Comparison of ENCODE assay signal across 17 cellular contexts in genomic region chr2:228181098-228182019, GRCh38. TPM values are rescaled to one million over a fixed set of nuclear protein-coding genes. Genes with fewer than 3 reads are reported as not detected.
DNase-seq lines count a peak whose midpoint lies in the region; ATAC-seq and TF ChIP-seq lines count a peak whose summit lies in the region.
"Had no signal": no experiment of that assay in that cellular context is flagged by ENCODE, and none has a peak within 500 bp of the region (broad histone marks: within the 10 kb centered on the region; RNA-seq: fewer than 3 reads in every experiment).

Gene SPHKAP (minus strand): TSS chr2:228181687. CDS start chr2:228181598, 89 bp downstream.

- H3K36me3 ChIP-seq in mucosa of descending colon (ENCODE audit: low read depth) = no peaks in the 10 kb centered on the region
- no peaks in the 10 kb centered on the region for H3K36me3 ChIP-seq in CD8-positive, alpha-beta T cell (ENCODE audit: insufficient read depth, low read length)

- H3K9me3 Mint-ChIP-seq in CD8-positive, alpha-beta T cell = peaks cover 7% of the 10 kb centered on the region

- no peak for TF ChIP-seq CTCF in mucosa of descending colon (IDR thresholded peaks at IDR 0.05)
- TF ChIP-seq CTCF in CD8-positive, alpha-beta T cell (IDR thresholded peaks at IDR 0.05) = no peak

- no peaks in the 10 kb centered on the region for H3K27me3 ChIP-seq in CD8-positive, alpha-beta T cell (ENCODE audit: insufficient read depth, low read length)

- peak; percentile 8 for ATAC-seq in esophagus mucosa
- ATAC-seq in mucosa of descending colon = peak; percentile 24
- no peak for ATAC-seq in HG02885 (IDR thresholded peaks at IDR 0.05; ENCODE audit: poor library complexity, unreplicated experiment)
- ATAC-seq in CD8-positive, alpha-beta T cell = no peak
- ATAC-seq: GM12878, left colon, psoas muscle had no signal

- no peaks in the 10 kb centered on the region for H3K4me1 Mint-ChIP-seq in CD8-positive, alpha-beta T cell (ENCODE audit: low read depth)

- POLR2A ChIA-PET in CD8-positive, alpha-beta T cell (lab: Charles Lee) = no interaction called here

- intact Hi-C loops in mucosa of descending colon (cut with DNase I, micrococcal nuclease) = no loop called here
- intact Hi-C loops in CD8-positive, alpha-beta T cell (cut with DNase I, micrococcal nuclease) = no loop called here

- no peaks in the 10 kb centered on the region for H3K36me3 Mint-ChIP-seq in CD8-positive, alpha-beta T cell
- H3K36me3 Mint-ChIP-seq: activated naive CD8-positive, alpha-beta T cell had no signal

- no peak within 1 kb of the TSS for H3K4me3 ChIP-seq in mucosa of descending colon
- H3K4me3 ChIP-seq in CD8-positive, alpha-beta T cell (ENCODE audit: low read depth, low read length) = no peak within 1 kb of the TSS
- H3K4me3 ChIP-seq: GM12878, psoas muscle had no signal

- H3K9me3 ChIP-seq in mucosa of descending colon = no peaks in the 10 kb centered on the region
- H3K9me3 ChIP-seq in CD8-positive, alpha-beta T cell (ENCODE audit: low read length) = no peaks in the 10 kb centered on the region

- H3K4me1 ChIP-seq in mucosa of descending colon (ENCODE audit: low read depth) = no peaks in the 10 kb centered on the region
- no peaks in the 10 kb centered on the region for H3K4me1 ChIP-seq in CD8-positive, alpha-beta T cell (ENCODE audit: insufficient read depth, low read length)
- H3K4me1 ChIP-seq: psoas muscle had no signal

- DNase-seq in Ammon's horn (ENCODE audit: low spot score) (peak; percentile 23), NCI-H1092 treated with DMSO at 0.1 percent for 48 hours (lab: John Stamatoyannopoulos, UW) (peak; percentile 6), mucosa of descending colon (no peak), GDM1 (lab: John Stamatoyannopoulos, UW) (no peak)
- no peak for DNase-seq in CD8-positive, alpha-beta T cell
- no peak for DNase-seq in stimulated activated naive CD4-positive, alpha-beta T cell (lab: John Stamatoyannopoulos, UW)
- DNase-seq: activated CD4-positive, alpha-beta T cell treated with anti-CD3 and anti-CD28 coated beads for 4 hours; IMR-90; left colon; NCI-H2171; SHP77 had no signal

- no peak within 1 kb of the TSS for H3K27ac Mint-ChIP-seq in CD8-positive, alpha-beta T cell
- H3K27ac Mint-ChIP-seq: activated naive CD8-positive, alpha-beta T cell had no signal

- peaks cover 12% of the 10 kb centered on the region for H3K27me3 Mint-ChIP-seq in CD8-positive, alpha-beta T cell (ENCODE audit: low read depth)

- CTCF ChIA-PET in CD8-positive, alpha-beta T cell (lab: Charles Lee) = no interaction called here

- H3K4me3 Mint-ChIP-seq in CD8-positive, alpha-beta T cell = no peak within 1 kb of the TSS
- H3K4me3 Mint-ChIP-seq: activated naive CD8-positive, alpha-beta T cell had no signal

- no peak within 1 kb of the TSS for H3K27ac ChIP-seq in CD8-positive, alpha-beta T cell (ENCODE audit: low read depth, low read length)
- H3K27ac ChIP-seq: C4-2B, psoas muscle had no signal

RNA-seq across cellular contexts. Expression of gene SPHKAP, which starts in this region (rescaled TPM):
- total RNA-seq in esophagus mucosa = not detected
- total RNA-seq in mucosa of descending colon = under 1 TPM; 0.09 to 0.38 (median 0.22) TPM
- total RNA-seq in CD8-positive, alpha-beta T cell = not detected
- total RNA-seq: GM12878, IMR-90 had no signal

Comparison
In these comparisons a context has a peak if more than half of its experiments do, and no peak if none do; other contexts are left out.
1. Peak in ATAC-seq in esophagus mucosa; RNA of the gene not detected or under 1 TPM.
2. Peak in ATAC-seq in mucosa of descending colon; RNA of the gene not detected or under 1 TPM.
3. DNase-seq: peak in Ammon's horn (single experiment) and NCI-H1092 treated with DMSO at 0.1 percent for 48 hours (single experiment); none in mucosa of descending colon (0 of 3), GDM1 (single experiment), CD8-positive, alpha-beta T cell (0 of 7) and stimulated activated naive CD4-positive, alpha-beta T cell (0 of 6).